ENCODE assay signal across 10 cellular contexts in genomic region chr3:46934508-46935167, GRCh38. TPM values are rescaled to one million over a fixed set of nuclear protein-coding genes. Genes with fewer than 3 reads are reported as not detected.
DNase-seq lines count a peak whose midpoint lies in the region; ATAC-seq, FAIRE-seq and TF ChIP-seq lines count a peak whose summit lies in the region.
"Had no signal": no experiment of that assay in that cellular context is flagged by ENCODE, and none has a peak within 500 bp of the region (broad histone marks: within the 10 kb centered on the region; RNA-seq: fewer than 3 reads in every experiment).

No MANE protein-coding gene starts in this region.

- H3K27me3 ChIP-seq in astrocyte (ENCODE audit: insufficient read depth, low read length) (no peaks in the 10 kb centered on the region), iPS-20b (ENCODE audit: insufficient read depth, low read length) (no peaks in the 10 kb centered on the region)

- H4K20me1 ChIP-seq in astrocyte (ENCODE audit: insufficient read depth, low read length), result peaks cover 90% of the 10 kb centered on the region

- intact Hi-C loops in activated T-helper 2 cell treated with anti-CD3 and anti-CD28 coated beads, Interferon-gamma antibody, Interleukin-2, Interleukin-4, amounts not matched to agents 10 μg/mL and 5 μg/mL and 100 μg/mL, durations not matched to agents 14 hours and 24 hours and 36 hours (cut with micrococcal nuclease), result loop anchor here (5.0 kb wide), 1 partner anchor 53 kb away; no protein-coding TSS in a partner anchor

- no peak for TF ChIP-seq CTCF in astrocyte (IDR thresholded peaks at IDR 0.05; ENCODE audit: insufficient read depth, low read depth, low read length)

- H3K9ac ChIP-seq in astrocyte (ENCODE audit: low read length), result peak overlapping the region; percentile 23
- peak overlapping the region; percentile 28; the same call in 1 of the 2 replicates for H3K9ac ChIP-seq in iPS-20b (ENCODE audit: low read depth, low read length)

- no peak for ATAC-seq in stimulated activated naive B cell treated with anti-CD40 and anti-IgM and Interleukin-4, amounts not matched to agents 10 μg/mL and 1 μg/mL and 100 μg/mL, for 72 hours (replicated peaks)
- ATAC-seq in HG02885 (IDR thresholded peaks at IDR 0.05; ENCODE audit: poor library complexity, unreplicated experiment), result no peak
- no peak for ATAC-seq in GM18502 (IDR thresholded peaks at IDR 0.05; ENCODE audit: poor library complexity, unreplicated experiment)
- ATAC-seq: stimulated activated naive CD8-positive, alpha-beta T cell treated with anti-CD3 and anti-CD28 coated beads, Interleukin-15, amount 100 ng/mL, for 72 hours had no signal

- H3K4me3 ChIP-seq in astrocyte (ENCODE audit: insufficient read depth, low read depth, low read length) (no peak overlapping the region), iPS-20b (ENCODE audit: low read length) (no peak overlapping the region)

- no peak overlapping the region for H2AFZ ChIP-seq in astrocyte (ENCODE audit: low read depth, low read length)

- no peak for FAIRE-seq in astrocyte (lab: Jason Lieb, UNC)

- H3K27ac ChIP-seq in astrocyte (ENCODE audit: low read depth, low read length), result peak overlapping the region; percentile 65
- no peak overlapping the region for H3K27ac ChIP-seq in iPS-20b (ENCODE audit: low read length)

- peaks cover 87% of the 10 kb centered on the region for H3K79me2 ChIP-seq in astrocyte (ENCODE audit: insufficient read depth, low read length)

- peak overlapping the region; percentile 84 for H3K27ac Mint-ChIP-seq in astrocyte (ENCODE audit: unreplicated experiment)
- H3K27ac Mint-ChIP-seq in stimulated activated naive B cell treated with anti-CD40 and anti-IgM and Interleukin-4, amounts not matched to agents 10 μg/mL and 1 μg/mL and 100 μg/mL, for 72 hours, result peak overlapping the region; percentile 86
- H3K27ac Mint-ChIP-seq in activated T-helper 2 cell treated with anti-CD3 and anti-CD28 coated beads, Interferon-gamma antibody, Interleukin-2, Interleukin-4, amounts not matched to agents 10 μg/mL and 5 μg/mL and 100 μg/mL, durations not matched to agents 14 hours and 24 hours and 36 hours, result no peak overlapping the region

- peaks cover 44% of the 10 kb centered on the region for H3K4me1 Mint-ChIP-seq in astrocyte (ENCODE audit: low read depth, unreplicated experiment)
- peaks cover 66 to 97% of the 10 kb centered on the region in 2 donors for H3K4me1 Mint-ChIP-seq in stimulated activated naive B cell treated with anti-CD40 and anti-IgM and Interleukin-4, amounts not matched to agents 10 μg/mL and 1 μg/mL and 100 μg/mL, for 72 hours
- peaks cover 40% of the 10 kb centered on the region for H3K4me1 Mint-ChIP-seq in activated T-helper 2 cell treated with anti-CD3 and anti-CD28 coated beads, Interferon-gamma antibody, Interleukin-2, Interleukin-4, amounts not matched to agents 10 μg/mL and 5 μg/mL and 100 μg/mL, durations not matched to agents 14 hours and 24 hours and 36 hours (ENCODE audit: low read depth)

- H3K4me2 ChIP-seq in astrocyte (ENCODE audit: low read length), result peak overlapping the region; percentile 54

- no peak overlapping the region for H3K4me3 Mint-ChIP-seq in astrocyte (ENCODE audit: unreplicated experiment)
- H3K4me3 Mint-ChIP-seq in stimulated activated naive B cell treated with anti-CD40 and anti-IgM and Interleukin-4, amounts not matched to agents 10 μg/mL and 1 μg/mL and 100 μg/mL, for 72 hours, result no peak overlapping the region
- H3K4me3 Mint-ChIP-seq in activated T-helper 2 cell treated with anti-CD3 and anti-CD28 coated beads, Interferon-gamma antibody, Interleukin-2, Interleukin-4, amounts not matched to agents 10 μg/mL and 5 μg/mL and 100 μg/mL, durations not matched to agents 14 hours and 24 hours and 36 hours (ENCODE audit: low read depth), result no peak overlapping the region
- H3K4me3 Mint-ChIP-seq: stimulated activated naive CD8-positive, alpha-beta T cell treated with anti-CD3 and anti-CD28 coated beads, Interleukin-15, amount 100 ng/mL, for 72 hours had no signal

- no peaks in the 10 kb centered on the region for H3K27me3 Mint-ChIP-seq in astrocyte (ENCODE audit: low read depth, unreplicated experiment)
- H3K27me3 Mint-ChIP-seq in stimulated activated naive B cell treated with anti-CD40 and anti-IgM and Interleukin-4, amounts not matched to agents 10 μg/mL and 1 μg/mL and 100 μg/mL, for 72 hours, result no peaks in the 10 kb centered on the region
- no peaks in the 10 kb centered on the region for H3K27me3 Mint-ChIP-seq in activated T-helper 2 cell treated with anti-CD3 and anti-CD28 coated beads, Interferon-gamma antibody, Interleukin-2, Interleukin-4, amounts not matched to agents 10 μg/mL and 5 μg/mL and 100 μg/mL, durations not matched to agents 14 hours and 24 hours and 36 hours (ENCODE audit: low read depth)
- H3K27me3 Mint-ChIP-seq: stimulated activated naive CD8-positive, alpha-beta T cell treated with anti-CD3 and anti-CD28 coated beads, Interleukin-15, amount 100 ng/mL, for 72 hours had no signal

- peaks cover 54% of the 10 kb centered on the region for H3K4me1 ChIP-seq in astrocyte (ENCODE audit: insufficient read depth, low read length)
- H3K4me1 ChIP-seq in iPS-20b (ENCODE audit: insufficient read depth, low read length), result peaks cover 21% of the 10 kb centered on the region

- DNase-seq in HUDEP-2 (lab: John Stamatoyannopoulos, UW; ENCODE audit: unreplicated experiment in 76 of 76), result peak in 53 of 76 experiments; percentile 3 to 67 (median 41)
- no peak for DNase-seq in astrocyte (ENCODE audit: low read depth)
- no peak for DNase-seq in stimulated activated naive B cell treated with anti-CD40 and anti-IgM and Interleukin-4, amounts not matched to agents 10 μg/mL and 1 μg/mL and 100 μg/mL, for 72 hours
- no peak for DNase-seq in activated T-helper 2 cell treated with anti-CD3 and anti-CD28 coated beads, Interferon-gamma antibody, Interleukin-2, Interleukin-4, amounts not matched to agents 10 μg/mL and 5 μg/mL and 100 μg/mL, durations not matched to agents 14 hours and 24 hours and 36 hours (ENCODE audit: low spot score)
- no peak for DNase-seq in NCI-H146 (lab: John Stamatoyannopoulos, UW)
- DNase-seq: NCI-H1436; stimulated activated naive CD8-positive, alpha-beta T cell treated with anti-CD3 and anti-CD28 coated beads, Interleukin-15, amount 100 ng/mL, for 72 hours had no signal

- no peaks in the 10 kb centered on the region for H3K9me3 Mint-ChIP-seq in astrocyte (ENCODE audit: unreplicated experiment)
- no peaks in the 10 kb centered on the region for H3K9me3 Mint-ChIP-seq in stimulated activated naive B cell treated with anti-CD40 and anti-IgM and Interleukin-4, amounts not matched to agents 10 μg/mL and 1 μg/mL and 100 μg/mL, for 72 hours
- no peaks in the 10 kb centered on the region for H3K9me3 Mint-ChIP-seq in activated T-helper 2 cell treated with anti-CD3 and anti-CD28 coated beads, Interferon-gamma antibody, Interleukin-2, Interleukin-4, amounts not matched to agents 10 μg/mL and 5 μg/mL and 100 μg/mL, durations not matched to agents 14 hours and 24 hours and 36 hours
- H3K9me3 Mint-ChIP-seq: stimulated activated naive CD8-positive, alpha-beta T cell treated with anti-CD3 and anti-CD28 coated beads, Interleukin-15, amount 100 ng/mL, for 72 hours had no signal

- H3K9me3 ChIP-seq in astrocyte (ENCODE audit: insufficient read depth, low read depth, low read length), result no peaks in the 10 kb centered on the region
- no peaks in the 10 kb centered on the region for H3K9me3 ChIP-seq in iPS-20b (ENCODE audit: insufficient read depth, low read depth, low read length)

- H3K36me3 ChIP-seq in astrocyte (ENCODE audit: insufficient read depth, low read length) (no peaks in the 10 kb centered on the region), iPS-20b (ENCODE audit: insufficient read depth, low read depth, low read length) (peaks cover 47% of the 10 kb centered on the region)

- peaks cover 11% of the 10 kb centered on the region for H3K36me3 Mint-ChIP-seq in astrocyte (ENCODE audit: low read depth, unreplicated experiment)
- H3K36me3 Mint-ChIP-seq in stimulated activated naive B cell treated with anti-CD40 and anti-IgM and Interleukin-4, amounts not matched to agents 10 μg/mL and 1 μg/mL and 100 μg/mL, for 72 hours, result peaks cover 47 to 83% of the 10 kb centered on the region in 2 donors
- peaks cover 57% of the 10 kb centered on the region for H3K36me3 Mint-ChIP-seq in activated T-helper 2 cell treated with anti-CD3 and anti-CD28 coated beads, Interferon-gamma antibody, Interleukin-2, Interleukin-4, amounts not matched to agents 10 μg/mL and 5 μg/mL and 100 μg/mL, durations not matched to agents 14 hours and 24 hours and 36 hours (ENCODE audit: low read depth)

RNA-seq across cellular contexts. Expression of gene CCDC12, which starts 41.9 kb away (rescaled TPM):
- total RNA-seq in astrocyte, result 26.2 and 29.0 TPM in 2 replicates
- total RNA-seq in activated T-helper 2 cell treated with anti-CD3 and anti-CD28 coated beads, Interferon-gamma antibody, Interleukin-2, Interleukin-4, amounts not matched to agents 10 μg/mL and 5 μg/mL and 100 μg/mL, durations not matched to agents 14 hours and 24 hours and 36 hours, result 65.3 and 69.2 TPM in 2 replicates

RNA-seq across cellular contexts. Expression of gene NBEAL2, which starts 44.8 kb away (rescaled TPM):
- total RNA-seq in astrocyte, result 11.4 and 14.8 TPM in 2 replicates
- total RNA-seq in activated T-helper 2 cell treated with anti-CD3 and anti-CD28 coated beads, Interferon-gamma antibody, Interleukin-2, Interleukin-4, amounts not matched to agents 10 μg/mL and 5 μg/mL and 100 μg/mL, durations not matched to agents 14 hours and 24 hours and 36 hours, result 120 and 129 TPM in 2 replicates

RNA-seq across cellular contexts. Expression of gene PTH1R, which starts 57.1 kb away (rescaled TPM):
- total RNA-seq in astrocyte, result 4.4 and 5.2 TPM in 2 replicates
- total RNA-seq in activated T-helper 2 cell treated with anti-CD3 and anti-CD28 coated beads, Interferon-gamma antibody, Interleukin-2, Interleukin-4, amounts not matched to agents 10 μg/mL and 5 μg/mL and 100 μg/mL, durations not matched to agents 14 hours and 24 hours and 36 hours, result not detected in 2 replicates

Comparison
In these comparisons a context has a peak if more than half of its experiments do, and no peak if none do; other contexts are left out.
1. DNase-seq: peak in HUDEP-2 (53 of 76); none in astrocyte (single experiment), stimulated activated naive B cell treated with anti-CD40 and anti-IgM and Interleukin-4, amounts not matched to agents 10 μg/mL and 1 μg/mL and 100 μg/mL, for 72 hours (single experiment), activated T-helper 2 cell treated with anti-CD3 and anti-CD28 coated beads, Interferon-gamma antibody, Interleukin-2, Interleukin-4, amounts not matched to agents 10 μg/mL and 5 μg/mL and 100 μg/mL, durations not matched to agents 14 hours and 24 hours and 36 hours (single experiment) and NCI-H146 (single experiment).